In genomic region chr7:123917878-123918277, GRCh38 we compare ENCODE assay signal across 23 cellular contexts. TPM values are rescaled to one million over a fixed set of nuclear protein-coding genes. Genes with fewer than 3 reads are reported as not detected.
A peak's percentile ranks its signal among the peaks of the same experiment; 100 is the strongest.
DNase-seq lines count a peak whose midpoint lies in the region; ATAC-seq, FAIRE-seq and TF ChIP-seq lines count a peak whose summit lies in the region.
"Had no signal": no experiment of that assay in that cellular context is flagged by ENCODE, and none has a peak within 500 bp of the region (broad histone marks: within the 10 kb centered on the region; RNA-seq: fewer than 3 reads in every experiment).

No MANE protein-coding gene starts in this region.

- ATAC-seq in K562 (peak; percentile 37; the same call in 2 of the 3 replicates), GM18517 (IDR thresholded peaks at IDR 0.05; ENCODE audit: unreplicated experiment) (no peak)
- ATAC-seq: CD8-positive, alpha-beta T cell had no signal

- H2BK20ac ChIP-seq in H9 (ENCODE audit: low read depth, low read length, poor library complexity, severe bottlenecking), result no peak overlapping the region

- CTCF ChIA-PET in K562 (lab: Yijun Ruan, JAX; ENCODE audit: low intra/inter-chr PET ratio), result interaction anchor here (1.0 kb wide), 1 partner anchor 867 kb away, joined by 6 read pairs; no protein-coding TSS in a partner anchor

- no peaks in the 10 kb centered on the region for H3K27me3 Mint-ChIP-seq in H9 (ENCODE audit: low read depth)
- H3K27me3 Mint-ChIP-seq: CD4-positive, alpha-beta T cell had no signal

- TF ChIP-seq EP300 in K562 (IDR thresholded peaks at IDR 0.05; ENCODE audit: low read length), result no peak

- peaks cover 0 to 2% of the 10 kb centered on the region in 2 experiments; a peak in 2 of 5 replicates for H3K9me3 Mint-ChIP-seq in H9
- H3K9me3 Mint-ChIP-seq: CD4-positive, alpha-beta T cell; CD8-positive, alpha-beta T cell had no signal

- no peak overlapping the region for H2BK15ac ChIP-seq in H9 (ENCODE audit: low read depth, low read length)

- in situ Hi-C loops in K562 (cut with MboI), result no loop called here

- H3K79me1 ChIP-seq in H9 (ENCODE audit: insufficient read depth, low read depth, low read length, poor library complexity, severe bottlenecking), result no peaks in the 10 kb centered on the region
- H3K79me1 ChIP-seq in trophoblast cell (ENCODE audit: low read length), result peaks cover 5% of the 10 kb centered on the region

- no peaks in the 10 kb centered on the region for H3K9me3 ChIP-seq in H9 (ENCODE audit: control insufficient read depth, low read depth, low read length)
- H3K9me3 ChIP-seq in K562 (replicated peaks; ENCODE audit: control insufficient read depth, insufficient read depth, low read depth, low read length), result no peaks in the 10 kb centered on the region
- H3K9me3 ChIP-seq in trophoblast cell (ENCODE audit: insufficient read depth, low read depth, low read length), result peaks cover 1% of the 10 kb centered on the region
- H3K9me3 ChIP-seq: BE2C, BLaER1, Caco-2 had no signal

- no peak overlapping the region for H3K56ac ChIP-seq in H9 (ENCODE audit: insufficient read length, low read depth, low read length)

- H3T11ph ChIP-seq in H9 (ENCODE audit: low read length), result no peak overlapping the region

- H4K91ac ChIP-seq in H9 (ENCODE audit: insufficient read length, low read depth, low read length) (no peak overlapping the region), trophoblast cell (ENCODE audit: low read depth, low read length) (peak overlapping the region; percentile 78)

- H2AK5ac ChIP-seq in H9 (ENCODE audit: insufficient read length, low read length) (no peak overlapping the region), trophoblast cell (ENCODE audit: low read length) (peak overlapping the region; percentile 68)

- H3K23me2 ChIP-seq in H9 (ENCODE audit: insufficient read length, low read depth, low read length, poor library complexity, severe bottlenecking), result no peaks in the 10 kb centered on the region

- H2AFZ ChIP-seq in H9 (ENCODE audit: low read length) (no peak overlapping the region), K562 (ENCODE audit: low read depth, low read length) (peak overlapping the region; percentile 40; the same call in 1 of the 2 replicates), trophoblast cell (ENCODE audit: insufficient read depth, low read length, poor library complexity) (no peak overlapping the region)

- H3K79me2 ChIP-seq in H9 (ENCODE audit: insufficient read depth, low read length) (no peaks in the 10 kb centered on the region), K562 (ENCODE audit: control insufficient read depth, insufficient read depth, low read length) (no peaks in the 10 kb centered on the region), trophoblast cell (ENCODE audit: control insufficient read depth, insufficient read depth, low read length, poor library complexity) (no peaks in the 10 kb centered on the region)

- H3K14ac ChIP-seq in H9 (ENCODE audit: insufficient read depth, low read length), result no peak overlapping the region
- H3K14ac ChIP-seq in trophoblast cell (ENCODE audit: low read length), result no peak overlapping the region

- H2BK12ac ChIP-seq in H9 (ENCODE audit: insufficient read length, low read depth, low read length), result no peak overlapping the region
- H2BK12ac ChIP-seq in trophoblast cell (ENCODE audit: low read length), result peak overlapping the region; percentile 65

- H3K36me3 ChIP-seq in K562 (ENCODE audit: control insufficient read depth, insufficient read depth, low read length), result no peaks in the 10 kb centered on the region
- no peaks in the 10 kb centered on the region for H3K36me3 ChIP-seq in trophoblast cell (ENCODE audit: control insufficient read depth in 1 of 2, insufficient read depth in 2 of 2, low read length in 2 of 2)
- H3K36me3 ChIP-seq: BE2C, BLaER1 had no signal

- H3K4me1 ChIP-seq in H9 (ENCODE audit: insufficient read depth, low read length), result no peaks in the 10 kb centered on the region
- no peaks in the 10 kb centered on the region; a peak in 1 of 5 replicates for H3K4me1 ChIP-seq in K562 (replicated peaks in 1 of 2; ENCODE audit: control insufficient read depth in 2 of 2, insufficient read depth in 2 of 2, low read length in 2 of 2)
- peaks cover 0 to 2% of the 10 kb centered on the region in 2 experiments for H3K4me1 ChIP-seq in trophoblast cell (ENCODE audit: control insufficient read depth in 1 of 2, insufficient read depth in 2 of 2, low read length in 2 of 2)
- H3K4me1 ChIP-seq: BE2C, BLaER1 had no signal

- POLR2A ChIA-PET in K562 (lab: Yijun Ruan, JAX), result no interaction called here

- H4K12ac ChIP-seq in trophoblast cell (ENCODE audit: low read depth, low read length), result peak overlapping the region; percentile 85

- H2BK120ac ChIP-seq in H9 (ENCODE audit: low read depth, low read length, poor library complexity, severe bottlenecking) (no peak overlapping the region), trophoblast cell (ENCODE audit: insufficient read depth, low read length, poor library complexity) (no peak overlapping the region)

- H3K27ac ChIP-seq in H9 (ENCODE audit: insufficient read length, low read depth, low read length) (no peak overlapping the region), K562 (ENCODE audit: extremely low read depth, low read depth, low read length) (no peak overlapping the region), trophoblast cell (ENCODE audit: low read depth, low read length) (no peak overlapping the region)
- H3K27ac ChIP-seq: BLaER1, C4-2B had no signal

- H4K5ac ChIP-seq in H9 (ENCODE audit: insufficient read length, low read depth, low read length), result no peak overlapping the region

- BruUV-seq in K562 (replicated peaks; lab: Mats Ljungman, UMichigan), result no TSS peak

- H3K4ac ChIP-seq in H9 (ENCODE audit: low read depth, low read length) (no peak overlapping the region), trophoblast cell (ENCODE audit: low read depth, low read length) (no peak overlapping the region)

- peaks cover 0 to 8% (median 3%) of the 10 kb centered on the region in 3 experiments; a peak in 3 of 7 replicates for H3K36me3 Mint-ChIP-seq in H9 (ENCODE audit: insufficient read depth in 1 of 3, low read depth in 3 of 3)
- H3K36me3 Mint-ChIP-seq: CD8-positive, alpha-beta T cell had no signal

- no peaks in the 10 kb centered on the region for H3K27me3 ChIP-seq in H9 (ENCODE audit: insufficient read depth, low read length)
- H3K27me3 ChIP-seq in K562 (ENCODE audit: control insufficient read depth in 2 of 2, insufficient read depth in 2 of 2, low read length in 2 of 2), result no peaks in the 10 kb centered on the region
- H3K27me3 ChIP-seq in trophoblast cell (ENCODE audit: insufficient read depth, low read length), result no peaks in the 10 kb centered on the region
- H3K27me3 ChIP-seq: BE2C, BLaER1 had no signal

- intact Hi-C loops in K562 (cut with micrococcal nuclease), result no loop called here

- no peak for TF ChIP-seq POLR2A in K562 (conservative IDR thresholded peaks at IDR 0.05)

- H3K4me2 ChIP-seq in H9 (ENCODE audit: insufficient read depth, insufficient read length, low read length) (no peak overlapping the region), K562 (ENCODE audit: insufficient read depth, low read length) (peak overlapping the region; percentile 21; the same call in 1 of the 2 replicates), trophoblast cell (ENCODE audit: low read length) (no peak overlapping the region)
- H3K4me2 ChIP-seq: BLaER1 had no signal

- H3K18ac ChIP-seq in H9 (ENCODE audit: insufficient read length, low read depth, low read length) (no peak overlapping the region), trophoblast cell (ENCODE audit: low read length) (no peak overlapping the region)

- H3K4me1 Mint-ChIP-seq in H9, result peaks cover 7 to 10% of the 10 kb centered on the region in 2 experiments

- H3K9ac ChIP-seq in H9 (ENCODE audit: extremely low read depth, insufficient read length, low read length) (no peak overlapping the region), K562 (ENCODE audit: insufficient read depth in 1 of 2, low read depth in 2 of 2, low read length in 2 of 2) (no peak overlapping the region), trophoblast cell (ENCODE audit: low read length) (no peak overlapping the region)
- H3K9ac ChIP-seq: BLaER1 had no signal

- H3K4me3 Mint-ChIP-seq in H9, result no peak overlapping the region
- H3K4me3 Mint-ChIP-seq: CD4-positive, alpha-beta T cell; CD8-positive, alpha-beta T cell had no signal

- H3K27ac Mint-ChIP-seq in H9, result peak overlapping the region in 2 of 3 experiments; percentile 5 to 68; a peak in 2 of 7 replicates
- H3K27ac Mint-ChIP-seq: CD4-positive, alpha-beta T cell; CD8-positive, alpha-beta T cell had no signal

- no peak for FAIRE-seq in K562 (lab: Jason Lieb, UNC)
- FAIRE-seq: A204.1, D721Med, G401.6, GM12891 had no signal

- H2BK5ac ChIP-seq in H9 (ENCODE audit: insufficient read length, low read length), result no peak overlapping the region
- H2BK5ac ChIP-seq in trophoblast cell (ENCODE audit: low read depth, low read length, poor library complexity), result no peak overlapping the region

- H4K20me1 ChIP-seq in H9 (ENCODE audit: control insufficient read depth, insufficient read depth, insufficient read length) (no peaks in the 10 kb centered on the region), K562 (replicated peaks; ENCODE audit: control insufficient read depth, insufficient read depth, low read length) (no peaks in the 10 kb centered on the region)
- H4K20me1 ChIP-seq: BLaER1 had no signal

- TF ChIP-seq CTCF in H9 (conservative IDR thresholded peaks at IDR 0.05) (no peak), K562 (IDR thresholded peaks at IDR 0.05 in 2 of 3, conservative IDR thresholded peaks at IDR 0.05 in 1 of 3; ENCODE audit: insufficient read depth in 2 of 3, low read depth in 1 of 3, low read length in 3 of 3) (no peak)

- no peak for DNase-seq in H9
- peak in 1 of 4 experiments; percentile 6 for DNase-seq in K562 (ENCODE audit: extremely low read depth in 1 of 4, low spot score in 3 of 4)
- peak in 1 of 2 donors; percentile 43 for DNase-seq in trophoblast cell
- no peak for DNase-seq in effector CD4-positive, alpha-beta T cell
- DNase-seq in NCI-H2227 (lab: John Stamatoyannopoulos, UW; ENCODE audit: unreplicated experiment), result no peak
- DNase-seq: 8988T; ACHN; BE2C; Caco-2; Calu3; CD4-positive, alpha-beta T cell; CD8-positive, alpha-beta T cell; DMS79 treated with DMSO at 0.1 percent for 48 hours; GF-D8 had no signal

- TF ChIP-seq RAD21 in K562 (CRISPR knock-in tag; conservative IDR thresholded peaks at IDR 0.05 in 1 of 2, IDR thresholded peaks at IDR 0.05 in 1 of 2), result no peak

- H4K8ac ChIP-seq in H9 (replicated peaks; ENCODE audit: insufficient read length, low read depth, low read length) (no peak overlapping the region), trophoblast cell (ENCODE audit: low read depth, low read length) (no peak overlapping the region)

- H3K4me3 ChIP-seq in K562, result no peak overlapping the region
- no peak overlapping the region for H3K4me3 ChIP-seq in trophoblast cell (ENCODE audit: low read depth, low read length)
- H3K4me3 ChIP-seq: BLaER1 had no signal

- WGBS in H9 (ENCODE audit: extremely low coverage, insufficient read length, low lambda C conversion rate), result no CpG with 5 or more reads among the region's 12 CpGs
- under 1% methylated on average over 12 of the region's 12 CpGs for WGBS in K562 (ENCODE audit: insufficient coverage, low coverage, missing lambda C conversion rate)
- WGBS in trophoblast cell (ENCODE audit: extremely low coverage, insufficient coverage, insufficient read length), result no CpG with 5 or more reads among the region's 12 CpGs

- H3K23ac ChIP-seq in H9 (ENCODE audit: insufficient read length, low read depth, low read length) (no peak overlapping the region), trophoblast cell (ENCODE audit: low read length) (no peak overlapping the region)

- H3K9me1 ChIP-seq in K562 (ENCODE audit: control insufficient read depth, insufficient read depth, low read length), result no peaks in the 10 kb centered on the region

RNA-seq across cellular contexts. Expression of gene SPAM1, which starts 7.2 kb away (rescaled TPM):
- total RNA-seq in H9 (2021) (not detected in 2 replicates), K562 (2014; rRNA removed) (not detected in 2 replicates), K562 (2014; rRNA removed; fragmentation: Illumina TruSeq; extraction: Trizol) (not detected in 2 replicates), K562 (2015; rRNA removed; fragmentation: Illumina TruSeq; extraction: Trizol) (not detected in 2 replicates), K562 (2021) (not detected in 2 replicates)
- not detected in 2 replicates for total RNA-seq in K562 (2011; cell fraction: chromatin; rRNA removed; ENCODE audit: low replicate concordance)
- not detected in 2 replicates for total RNA-seq in K562 (2011; cell fraction: nucleolus; rRNA removed)
- not detected in 2 replicates for total RNA-seq in K562 (2011; cell fraction: nucleoplasm; rRNA removed)
- polyA plus RNA-seq in K562 (2011; rRNA removed) (not detected in 2 replicates), K562 (2014; fragmentation: Illumina TruSeq; extraction: Trizol) (not detected in 2 replicates), K562 (2014; fragmentation: Nextera tagmentation; extraction: Ambion mirVana) (not detected), K562 (2014; rRNA removed) (not detected in 2 replicates)
- not detected in 2 replicates for polyA plus RNA-seq in K562 (2011; cell fraction: cytosol; rRNA removed)
- polyA plus RNA-seq in K562 (2011; cell fraction: nucleus; rRNA removed), result not detected in 2 replicates
- not detected in 2 replicates for polyA plus RNA-seq in K562 (2012)
- polyA minus RNA-seq in K562 (2011; rRNA and poly(A)+ RNA removed), result not detected in 2 replicates
- not detected in 2 replicates for polyA minus RNA-seq in K562 (2011; cell fraction: cytosol; rRNA and poly(A)+ RNA removed)
- not detected in 2 replicates for polyA minus RNA-seq in K562 (2011; cell fraction: nucleus; rRNA and poly(A)+ RNA removed)
- polyA plus RNA-seq in trophoblast cell (2013), result 0.34 and 0.39 TPM in 2 replicates
- total RNA-seq: A673; Caco-2; Calu3; CD4-positive, alpha-beta T cell; CD8-positive, alpha-beta T cell had no signal
- polyA plus RNA-seq: AG04450 had no signal
